ENCODE assay signal across 13 cellular contexts in genomic region chr14:101480747-101481530, GRCh38.
DNase-seq lines count a peak whose midpoint lies in the region; ATAC-seq, FAIRE-seq and TF ChIP-seq lines count a peak whose summit lies in the region.
"Had no signal": no experiment of that assay in that cellular context is flagged by ENCODE, and none has a peak within 500 bp of the region (broad histone marks: within the 10 kb centered on the region; RNA-seq: fewer than 3 reads in every experiment).

No MANE protein-coding gene starts in this region.

- FAIRE-seq in small intestine (lab: Jason Lieb, UNC), result no peak

- 30 to 46% (median 38%) methylated on average over 16 of the region's 16 CpGs for WGBS in small intestine, 3 donors

- peaks cover 4% of the 10 kb centered on the region for H3K4me1 Mint-ChIP-seq in CD14-positive monocyte

- H3K4me1 ChIP-seq in Panc1 (ENCODE audit: control insufficient read depth, insufficient read depth, low read length), result peaks cover 17% of the 10 kb centered on the region
- H3K4me1 ChIP-seq in small intestine (ENCODE audit: control insufficient read depth in 2 of 2, insufficient read depth in 1 of 2, low read depth in 1 of 2, low read length in 1 of 2), result no peaks in the 10 kb centered on the region

- no peak for TF ChIP-seq CTCF in CD14-positive monocyte (IDR thresholded peaks at IDR 0.05)
- TF ChIP-seq CTCF in Panc1 (IDR thresholded peaks at IDR 0.05), result no peak

- POLR2A ChIA-PET in Panc1 (lab: Charles Lee), result interaction anchor here (0.6 kb wide), 1 partner anchor 62 kb away, joined by 9 read pairs; no protein-coding TSS in a partner anchor

- in situ Hi-C loops in Panc1 (cut with HindIII; ENCODE audit: low pct_unique_long_range_greater_than_20kb, low sequenced_read_pairs), result no loop called here

- H3K9me3 Mint-ChIP-seq in CD14-positive monocyte, result peaks cover 3 to 17% (median 9%) of the 10 kb centered on the region in 7 donors

- H3K4me3 Mint-ChIP-seq in CD14-positive monocyte, result no peak overlapping the region

- H3K9me3 ChIP-seq in Panc1 (ENCODE audit: control insufficient read depth, insufficient read depth, low read depth, low read length) (peaks cover 16% of the 10 kb centered on the region; the same call in 1 of the 2 replicates), small intestine (ENCODE audit: control insufficient read depth, low read depth) (no peaks in the 10 kb centered on the region)

- intact Hi-C loops in CD14-positive monocyte (cut with micrococcal nuclease) (no loop called here), Panc1 (cut with micrococcal nuclease; ENCODE audit: unreplicated experiment) (loop anchor here (10.0 kb wide), 1 partner anchor 74 kb away; no protein-coding TSS in a partner anchor), posterior vena cava (cut with DNase I) (no loop called here)

- DNase-seq in CD14-positive monocyte (ENCODE audit: low spot score), result peak; percentile 26
- peak; percentile 89 for DNase-seq in Panc1 (ENCODE audit: low read depth, low spot score)
- DNase-seq in fibroblast of gingiva (ENCODE audit: low read depth), result peak; percentile 33
- peak; percentile 56 for DNase-seq in posterior vena cava (ENCODE audit: low spot score)
- DNase-seq in Ammon's horn (ENCODE audit: low spot score), result no peak
- DNase-seq in Kasumi-1 (lab: John Stamatoyannopoulos, UW), result no peak
- no peak for DNase-seq in small intestine
- DNase-seq: activated T-cell treated with anti-CD3 and anti-CD28 coated beads, Interleukin-2, amount 50 U/mL, for 1 hour; NCI-H1105 treated with DMSO at 0.1 percent for 48 hours; nucleus accumbens; T-helper 9 cell had no signal

- peaks cover 3 to 14% (median 12%) of the 10 kb centered on the region in 3 donors for H3K27me3 Mint-ChIP-seq in CD14-positive monocyte (ENCODE audit: low read depth in 3 of 3)

- H3K4me3 ChIP-seq in Panc1 (ENCODE audit: low read depth in 2 of 2, low read length in 2 of 2) (peak overlapping the region in 1 of 2 experiments; percentile 26; a peak in 2 of 4 replicates), small intestine (ENCODE audit: low read depth in 1 of 2, low read length in 2 of 2) (no peak overlapping the region)
- H3K4me3 ChIP-seq: dorsolateral prefrontal cortex had no signal

- CTCF ChIA-PET in Panc1 (lab: Charles Lee), result no interaction called here

- no peaks in the 10 kb centered on the region for H3K36me3 Mint-ChIP-seq in CD14-positive monocyte

- ATAC-seq in Panc1, result peak; percentile 77
- ATAC-seq in HG03571 (IDR thresholded peaks at IDR 0.05; ENCODE audit: unreplicated experiment), result no peak

- no peaks in the 10 kb centered on the region for H3K27me3 ChIP-seq in Panc1 (ENCODE audit: control insufficient read depth, insufficient read depth, low read length)
- H3K27me3 ChIP-seq in small intestine (ENCODE audit: control insufficient read depth in 2 of 2, insufficient read depth in 2 of 2, low read length in 2 of 2), result peaks cover 0 to 3% of the 10 kb centered on the region in 2 donors

- BruUV-seq in Panc1 (replicated peaks; lab: Mats Ljungman, UMichigan), result no TSS peak

- H3K27ac ChIP-seq in Panc1 (ENCODE audit: low read length) (peak overlapping the region; percentile 84), small intestine (ENCODE audit: low read depth in 1 of 2, low read length in 1 of 2) (peak overlapping the region in 1 of 2 donors; percentile 41)

- H3K27ac Mint-ChIP-seq in CD14-positive monocyte, result no peak overlapping the region

- H3K36me3 ChIP-seq in Panc1 (ENCODE audit: control insufficient read depth, insufficient read depth, low read length) (no peaks in the 10 kb centered on the region), small intestine (ENCODE audit: control insufficient read depth in 2 of 2, insufficient read depth in 2 of 2, low read length in 2 of 2) (no peaks in the 10 kb centered on the region)

Comparison
In these comparisons a context has a peak if more than half of its experiments do, and no peak if none do; other contexts are left out.
1. DNase-seq: peak in CD14-positive monocyte (single experiment), Panc1 (single experiment), fibroblast of gingiva (single experiment) and posterior vena cava (single experiment); none in Ammon's horn (single experiment), Kasumi-1 (0 of 2) and small intestine (single experiment).